8 cellular contexts compared by ENCODE assay signal in the genomic region with DNA sequence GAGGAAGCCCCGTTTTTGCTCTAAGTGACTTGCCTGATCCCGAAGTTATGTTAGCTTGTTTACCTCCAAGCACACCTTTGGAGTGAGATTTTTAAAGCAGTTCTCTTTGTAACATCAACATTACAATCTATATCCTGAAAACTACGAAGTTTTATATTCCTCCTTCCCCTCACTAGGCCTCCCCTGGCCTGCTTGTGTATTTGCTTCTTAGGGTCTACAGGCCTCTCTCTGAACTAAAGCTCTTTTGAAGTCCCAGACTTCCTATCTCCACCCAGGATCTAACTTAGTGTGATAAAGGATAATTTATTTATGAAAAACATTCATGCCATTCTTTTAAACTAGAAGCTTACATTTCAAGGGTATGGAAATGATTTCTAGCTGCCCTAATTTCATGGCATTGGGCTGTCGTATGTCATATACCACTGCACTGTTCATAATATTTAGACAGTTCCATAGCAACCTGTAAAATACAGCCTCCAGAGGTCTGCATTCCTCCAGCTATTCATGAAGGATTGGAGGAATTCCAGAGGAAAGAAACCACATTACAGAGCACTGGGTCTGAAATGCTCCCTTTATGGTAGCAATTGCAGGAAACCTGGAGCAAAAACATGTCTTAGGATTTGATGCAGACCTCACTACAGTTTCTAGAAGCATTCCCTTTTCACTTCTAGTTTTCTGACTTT. TPM values are rescaled to one million over a fixed set of nuclear protein-coding genes. Genes with fewer than 3 reads are reported as not detected.
DNase-seq lines count a peak whose midpoint lies in the region; ATAC-seq and TF ChIP-seq lines count a peak whose summit lies in the region.

No MANE protein-coding gene starts in this region.

- no peaks in the 10 kb centered on the region for H3F3A ChIP-seq in Loucy (ENCODE audit: low read depth)

- H3K4me1 ChIP-seq in Loucy (ENCODE audit: insufficient read depth, low read length, poor library complexity, severe bottlenecking), result peaks cover 28% of the 10 kb centered on the region
- peaks cover 15% of the 10 kb centered on the region for H3K4me1 ChIP-seq in vagina

- no peaks in the 10 kb centered on the region for H4K20me1 ChIP-seq in Loucy (ENCODE audit: insufficient read depth, low read length, poor library complexity, severe bottlenecking)

- 0 out of 2 replicates have a peak, but pooled peaks cover 2% of the 10 kb centered on the region for H3K9me3 ChIP-seq in Loucy (ENCODE audit: insufficient read depth, low read depth, low read length)
- no peaks in the 10 kb centered on the region for H3K9me3 ChIP-seq in vagina

- H3K9ac ChIP-seq in Loucy (ENCODE audit: low read depth, low read length, poor library complexity, severe bottlenecking), result peak overlapping the region; percentile 6

- peaks cover 54% of the 10 kb centered on the region for H3K4me1 Mint-ChIP-seq in central memory CD8-positive, alpha-beta T cell

- H3K79me2 ChIP-seq in Loucy (ENCODE audit: insufficient read depth, low read length), result no peaks in the 10 kb centered on the region

- intact Hi-C loops in vagina (cut with DNase I), result no loop called here

- H3K36me3 ChIP-seq in Loucy (ENCODE audit: insufficient read depth, low read length) (no peaks in the 10 kb centered on the region), vagina (no peaks in the 10 kb centered on the region)

- H3K27ac Mint-ChIP-seq in central memory CD8-positive, alpha-beta T cell (ENCODE audit: low read depth), result peak overlapping the region; percentile 87

- TF ChIP-seq POLR2A in vagina (IDR thresholded peaks at IDR 0.05), result no peak

- peak overlapping the region; percentile 26 for H3K27ac ChIP-seq in vagina

- no peak overlapping the region for H2AFZ ChIP-seq in Loucy (ENCODE audit: low read length)

- no peaks in the 10 kb centered on the region for H3K27me3 Mint-ChIP-seq in central memory CD8-positive, alpha-beta T cell

- no peaks in the 10 kb centered on the region for H3K36me3 Mint-ChIP-seq in central memory CD8-positive, alpha-beta T cell (ENCODE audit: insufficient read depth)

- no peaks in the 10 kb centered on the region for H3K9me3 Mint-ChIP-seq in central memory CD8-positive, alpha-beta T cell

- DNase-seq in GM03348 (ENCODE audit: low spot score) (peak; percentile 78), medulla oblongata (ENCODE audit: extremely low spot score) (peak; percentile 36), vagina (ENCODE audit: extremely low spot score in 2 of 2) (no peak), middle frontal gyrus (ENCODE audit: extremely low spot score, low spot score) (no peak)
- no peak for DNase-seq in central memory CD8-positive, alpha-beta T cell (ENCODE audit: low spot score in 2 of 2)

- ATAC-seq in central memory CD8-positive, alpha-beta T cell (replicated peaks; ENCODE audit: extremely low read depth, poor library complexity, severe bottlenecking), result peak; percentile 31
- ATAC-seq in GM19395 (IDR thresholded peaks at IDR 0.05; ENCODE audit: unreplicated experiment) (no peak), GM21717 (IDR thresholded peaks at IDR 0.05; ENCODE audit: unreplicated experiment) (no peak)

- peak overlapping the region; percentile 58 for H3K4me3 Mint-ChIP-seq in central memory CD8-positive, alpha-beta T cell

- H3K4me2 ChIP-seq in Loucy (ENCODE audit: low read depth, low read length, poor library complexity, severe bottlenecking), result peak overlapping the region; percentile 39

- no peaks in the 10 kb centered on the region for H3K9me2 ChIP-seq in Loucy (replicated peaks; ENCODE audit: low read depth, low read length)

- TF ChIP-seq CTCF in Loucy (conservative IDR thresholded peaks at IDR 0.05; ENCODE audit: low read length) (no peak), vagina (IDR thresholded peaks at IDR 0.05) (no peak)

- H3K27me3 ChIP-seq in Loucy (ENCODE audit: insufficient read depth, low read length, poor library complexity, severe bottlenecking), result no peaks in the 10 kb centered on the region
- H3K27me3 ChIP-seq in vagina, result no peaks in the 10 kb centered on the region

- H3K4me3 ChIP-seq in Loucy (ENCODE audit: low read length, poor library complexity, severe bottlenecking) (no peak overlapping the region), vagina (no peak overlapping the region)

RNA-seq across cellular contexts. Expression of a gene that starts 36.0 kb away (rescaled TPM):
- total RNA-seq in vagina, result 145 TPM

Comparison
In these comparisons a context has a peak if more than half of its experiments do, and no peak if none do; other contexts are left out.
1. DNase-seq: peak in GM03348 (single experiment) and medulla oblongata (single experiment); none in central memory CD8-positive, alpha-beta T cell (0 of 2), vagina (0 of 2) and middle frontal gyrus (single experiment).